ENCODE assay signal across 16 cellular contexts in the genomic region with DNA sequence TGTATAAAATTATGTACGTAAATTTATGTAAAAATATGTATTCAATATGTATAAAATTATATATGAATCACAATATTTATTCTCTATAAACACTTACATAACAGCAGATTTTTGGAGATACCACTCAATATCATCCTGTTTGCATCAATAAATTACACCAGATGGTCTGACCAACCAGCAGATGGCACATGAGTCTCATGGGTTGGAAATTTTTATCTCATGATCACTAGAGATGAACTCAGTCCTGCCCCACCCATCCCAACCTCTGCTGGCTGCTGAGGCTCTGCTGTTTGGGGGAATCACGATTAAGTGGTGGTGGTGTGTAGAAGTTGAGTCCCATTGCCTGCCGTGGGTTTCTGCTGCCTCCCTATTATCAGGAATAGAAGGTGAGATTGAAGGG. TPM values are rescaled to one million over a fixed set of nuclear protein-coding genes. Genes with fewer than 3 reads are reported as not detected.
DNase-seq lines count a peak whose midpoint lies in the region; ATAC-seq, FAIRE-seq and TF ChIP-seq lines count a peak whose summit lies in the region.
"Not testable (repeated sequence)": the region's sequence is repeated elsewhere in the genome, so short reads cannot be mapped to it uniquely, and the experiment has no call there.
"Had no signal": no experiment of that assay in that cellular context is flagged by ENCODE, and none has a peak within 500 bp of the region (broad histone marks: within the 10 kb centered on the region; RNA-seq: fewer than 3 reads in every experiment).

No MANE protein-coding gene starts in this region.

- H3K4me1 ChIP-seq in HCT116 (ENCODE audit: control insufficient read depth in 1 of 2, insufficient read depth in 2 of 2, low read length in 2 of 2); small intestine (ENCODE audit: control insufficient read depth in 2 of 2, insufficient read depth in 1 of 2, low read depth in 1 of 2, low read length in 1 of 2): not testable (repeated sequence)

- not testable (repeated sequence) for H2AFZ ChIP-seq in HCT116 (ENCODE audit: low read depth, low read length, poor library complexity, severe bottlenecking)

- H3K27me3 ChIP-seq in HCT116 (ENCODE audit: insufficient read depth, low read length); small intestine (ENCODE audit: control insufficient read depth in 2 of 2, insufficient read depth in 2 of 2, low read length in 2 of 2): not testable (repeated sequence)

- RAD21 ChIA-PET in HCT116 (lab: Charles Lee; ENCODE audit: low non-redundant PET in 1 of 2, low total read pairs in 2 of 2, uncharacterized antibody in 2 of 2, unreplicated experiment in 2 of 2), result not testable (repeated sequence)

- TF ChIP-seq CTCF in HCT116 (IDR thresholded peaks at IDR 0.05 in 2 of 3, conservative IDR thresholded peaks at IDR 0.05 in 1 of 3; ENCODE audit: borderline replicate concordance in 1 of 3, insufficient read depth in 1 of 3, low read depth in 2 of 3, low read length in 2 of 3), result peak in 1 of 3 experiments; percentile 6; a peak in 1 of 6 replicates
- peak; percentile 17; the same call in 1 of the 2 replicates for TF ChIP-seq CTCF in VCaP (conservative IDR thresholded peaks at IDR 0.05)

- FAIRE-seq in A204.1 (lab: Jason Lieb, UNC), result peak; percentile 95
- FAIRE-seq in small intestine (lab: Jason Lieb, UNC), result peak; percentile 19

- intact Hi-C loops in HCT116 (cut with micrococcal nuclease), result not testable (repeated sequence)

- not testable (repeated sequence) for H3K79me2 ChIP-seq in HCT116 (ENCODE audit: insufficient read depth, low read length)

- not testable (repeated sequence) for DNase-seq in HCT116 (ENCODE audit: low read depth, low spot score); left lobe of liver (ENCODE audit: low spot score); small intestine
- DNase-seq in NCI-H2171 treated with DMSO at 0.1 percent for 48 hours (lab: John Stamatoyannopoulos, UW) (peak; percentile 11), RKO (ENCODE audit: low spot score) (peak; percentile 11)

- not testable (repeated sequence) for H4K20me1 ChIP-seq in HCT116 (ENCODE audit: insufficient read depth)

- not testable (repeated sequence) for H3K36me3 ChIP-seq in HCT116 (ENCODE audit: control insufficient read depth in 1 of 2, insufficient read depth in 2 of 2, low read length in 2 of 2); small intestine (ENCODE audit: control insufficient read depth in 2 of 2, insufficient read depth in 2 of 2, low read length in 2 of 2)

- H3K9me2 ChIP-seq in HCT116 (ENCODE audit: insufficient read depth), result not testable (repeated sequence)

- not testable (repeated sequence) for H3K27ac ChIP-seq in HCT116 (ENCODE audit: low read depth, low read length); VCaP; small intestine (ENCODE audit: low read depth in 1 of 2, low read length in 1 of 2)

- POLR2A ChIA-PET in HCT116 (lab: Charles Lee), result not testable (repeated sequence)

- CTCF ChIA-PET in HCT116 (lab: Charles Lee), result not testable (repeated sequence)

- not testable (repeated sequence) for BruUV-seq in HCT116 (replicated peaks; lab: Mats Ljungman, UMichigan)

- TF ChIP-seq POLR2A in HCT116 (IDR thresholded peaks at IDR 0.05; ENCODE audit: borderline replicate concordance, extremely low read depth, insufficient read depth, insufficient read length), result not testable (repeated sequence)

- peak; percentile 55; the same call in 1 of the 2 replicates for ATAC-seq in HCT116
- ATAC-seq in left lobe of liver, result peak; percentile 85

- not testable (repeated sequence) for H3K4me2 ChIP-seq in HCT116 (ENCODE audit: low read length)

- peak; percentile 18; the same call in 1 of the 2 replicates for TF ChIP-seq RAD21 in HCT116 (IDR thresholded peaks at IDR 0.05; ENCODE audit: low read depth)

- H3K4me3 ChIP-seq in HCT116 (replicated peaks in 1 of 2; ENCODE audit: low read depth in 1 of 2, low read length in 2 of 2); small intestine (ENCODE audit: low read depth in 1 of 2, low read length in 2 of 2): not testable (repeated sequence)

- 60 to 80% (median 65%) methylated on average over 3 of the region's 3 CpGs for WGBS in small intestine, 3 donors

- not testable (repeated sequence) for H3K9ac ChIP-seq in HCT116 (ENCODE audit: low read length)

- H3K9me3 ChIP-seq in HCT116 (ENCODE audit: control insufficient read depth in 1 of 2, insufficient read depth in 1 of 2, low read depth in 1 of 2, low read length in 2 of 2); small intestine (ENCODE audit: control insufficient read depth, low read depth): not testable (repeated sequence)

RNA-seq across cellular contexts. Expression of gene PRAMEF8, which starts 5.3 kb away (rescaled TPM):
- total RNA-seq in HCT116 (2021; ENCODE audit: unreplicated experiment), result not detected
- not detected in 2 replicates for polyA plus RNA-seq in HCT116 (2012)
- total RNA-seq in left lobe of liver, result not detected
- not detected for polyA plus RNA-seq in small intestine
- total RNA-seq: A673; CD4-positive, alpha-beta memory T cell; GM12878; H1; H9; HT-29 had no signal
- polyA plus RNA-seq: AG04450; CD14-positive monocyte; CD4-positive, alpha-beta memory T cell; GM12878; H1 had no signal

RNA-seq across cellular contexts. Expression of gene PRAMEF33, which starts 23.7 kb away (rescaled TPM):
- total RNA-seq in HCT116 (2021; ENCODE audit: unreplicated experiment) (not detected), left lobe of liver (0.25 TPM)
- not detected in 2 replicates for polyA plus RNA-seq in HCT116 (2012)
- polyA plus RNA-seq in small intestine, result not detected
- total RNA-seq: A673; CD4-positive, alpha-beta memory T cell; G401; GM12878; H1; H9; HT-29 had no signal
- polyA plus RNA-seq: AG04450; CD14-positive monocyte; CD4-positive, alpha-beta memory T cell; GM12878; H1 had no signal

RNA-seq across cellular contexts. Expression of gene PRAMEF5, which starts 25.6 kb away (rescaled TPM):
- total RNA-seq in HCT116 (2021; ENCODE audit: unreplicated experiment) (not detected), left lobe of liver (not detected)
- polyA plus RNA-seq in HCT116 (2012), result not detected in 2 replicates
- polyA plus RNA-seq in small intestine, result not detected
- total RNA-seq: A673; CD4-positive, alpha-beta memory T cell; GM12878; H1; H9; HT-29 had no signal
- polyA plus RNA-seq: AG04450; CD14-positive monocyte; CD4-positive, alpha-beta memory T cell; GM12878; H1 had no signal

RNA-seq across cellular contexts. Expression of gene PRAMEF15, which starts 35.7 kb away (rescaled TPM):
- total RNA-seq in HCT116 (2021; ENCODE audit: unreplicated experiment) (not detected), left lobe of liver (not detected)
- polyA plus RNA-seq in HCT116 (2012), result not detected in 2 replicates
- not detected for polyA plus RNA-seq in small intestine
- total RNA-seq: A673; CD4-positive, alpha-beta memory T cell; GM12878; H1; H9; HT-29 had no signal
- polyA plus RNA-seq: AG04450; CD14-positive monocyte; CD4-positive, alpha-beta memory T cell; GM12878; H1 had no signal

RNA-seq across cellular contexts. Expression of gene PRAMEF18, which starts 53.7 kb away (rescaled TPM):
- total RNA-seq in HCT116 (2021; ENCODE audit: unreplicated experiment) (not detected), left lobe of liver (not detected)
- not detected in 2 replicates for polyA plus RNA-seq in HCT116 (2012)
- not detected for polyA plus RNA-seq in small intestine
- total RNA-seq: A673; CD4-positive, alpha-beta memory T cell; G401; GM12878; H1; H9; HT-29 had no signal
- polyA plus RNA-seq: AG04450; CD14-positive monocyte; CD4-positive, alpha-beta memory T cell; GM12878; H1 had no signal
